Comparison of ENCODE assay signal across 16 cellular contexts in the genomic region with DNA sequence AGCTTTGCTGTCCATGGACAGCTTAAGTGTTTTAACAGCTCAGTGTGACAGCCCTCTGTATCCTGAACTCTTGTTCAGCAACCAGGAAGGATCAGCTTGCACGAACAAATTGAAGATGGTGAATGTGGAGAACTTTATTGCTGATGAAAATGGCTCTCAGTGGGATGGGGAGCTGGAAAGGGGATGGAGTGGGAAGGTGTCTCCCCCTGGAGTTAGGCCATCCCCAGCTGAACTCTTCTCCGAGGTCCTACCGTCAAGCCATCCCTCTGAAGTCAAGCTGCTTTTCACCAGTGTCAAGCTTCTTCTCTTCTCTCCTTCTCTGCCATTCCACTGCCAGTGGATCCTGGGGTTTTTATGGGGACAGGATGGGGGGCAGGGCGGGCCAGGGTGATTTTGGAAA. TPM values are rescaled to one million over a fixed set of nuclear protein-coding genes. Genes with fewer than 3 reads are reported as not detected.
A peak's percentile ranks its signal among the peaks of the same experiment; 100 is the strongest.
DNase-seq lines count a peak whose midpoint lies in the region; ATAC-seq and TF ChIP-seq lines count a peak whose summit lies in the region.
"Had no signal": no experiment of that assay in that cellular context is flagged by ENCODE, and none has a peak within 500 bp of the region (broad histone marks: within the 10 kb centered on the region; RNA-seq: fewer than 3 reads in every experiment).

No MANE protein-coding gene starts in this region.

- H2AK5ac ChIP-seq in mesenchymal stem cell (ENCODE audit: low read length, severe bottlenecking), result no peak overlapping the region

- H3K4me1 ChIP-seq in BE2C (no peaks in the 10 kb centered on the region; the same call in none of the 2 replicates), endodermal cell (ENCODE audit: control insufficient read depth, insufficient read depth, low read length) (no peaks in the 10 kb centered on the region), mesenchymal stem cell (ENCODE audit: control insufficient read depth, insufficient read depth, low read depth, low read length) (peaks cover 5% of the 10 kb centered on the region)

- no TSS peak for BruUV-seq in Calu3 (replicated peaks; lab: Mats Ljungman, UMichigan)

- CTCF ChIA-PET in Calu3 (lab: Charles Lee), result interaction anchor here (1.2 kb wide), 1 partner anchor 115 kb away, joined by 3 read pairs; no protein-coding TSS in a partner anchor

- ATAC-seq in activated T-helper 17 cell treated with anti-CD3 and anti-CD28 coated beads, Interleukin-2, amount 50 U/mL, for 72 hours (replicated peaks), result no peak

- H4K91ac ChIP-seq in mesenchymal stem cell (ENCODE audit: low read length), result no peak overlapping the region

- no peak overlapping the region for H3K18ac ChIP-seq in mesenchymal stem cell (ENCODE audit: low read depth in 1 of 2, low read length in 2 of 2)

- H3K4me3 ChIP-seq in BE2C (ENCODE audit: low read depth, low read length) (no peak overlapping the region), HFF-Myc (replicated peaks; ENCODE audit: low read depth, low read length) (no peak overlapping the region), endodermal cell (ENCODE audit: low read length) (no peak overlapping the region), mesenchymal stem cell (ENCODE audit: insufficient read depth in 1 of 2, low read depth in 1 of 2, low read length in 2 of 2) (no peak overlapping the region)

- no peaks in the 10 kb centered on the region; the same call in 1 of the 2 replicates for H3K9me3 ChIP-seq in BE2C
- peaks cover 13% of the 10 kb centered on the region for H3K9me3 ChIP-seq in endodermal cell (ENCODE audit: control insufficient read depth, low read length)
- no peaks in the 10 kb centered on the region for H3K9me3 ChIP-seq in mesenchymal stem cell (ENCODE audit: control insufficient read depth, low read length)

- H3K36me3 ChIP-seq in BE2C (no peaks in the 10 kb centered on the region; the same call in 1 of the 2 replicates), endodermal cell (ENCODE audit: control insufficient read depth, insufficient read depth, low read length) (no peaks in the 10 kb centered on the region), mesenchymal stem cell (ENCODE audit: control insufficient read depth in 1 of 2, insufficient read depth in 2 of 2, low read depth in 1 of 2, low read length in 2 of 2) (peaks cover 36 to 99% of the 10 kb centered on the region in 2 experiments)

- H3K27ac ChIP-seq in endodermal cell (ENCODE audit: low read depth, low read length) (no peak overlapping the region), mesenchymal stem cell (ENCODE audit: low read length, poor library complexity, severe bottlenecking) (no peak overlapping the region)
- H3K27ac ChIP-seq: C4-2B had no signal

- peaks cover 9% of the 10 kb centered on the region for H3K27me3 Mint-ChIP-seq in activated T-helper 17 cell treated with anti-CD3 and anti-CD28 coated beads, Interleukin-2, amount 50 U/mL, for 72 hours
- no peaks in the 10 kb centered on the region for H3K27me3 Mint-ChIP-seq in endodermal cell (ENCODE audit: insufficient read depth)
- no peaks in the 10 kb centered on the region for H3K27me3 Mint-ChIP-seq in Calu3 (ENCODE audit: unreplicated experiment)
- H3K27me3 Mint-ChIP-seq: CD4-positive, alpha-beta T cell had no signal

- no peak overlapping the region for H4K8ac ChIP-seq in mesenchymal stem cell (ENCODE audit: low read length)

- no peak overlapping the region for H2AFZ ChIP-seq in mesenchymal stem cell (ENCODE audit: low read depth, low read length)

- intact Hi-C loops in Calu3 (cut with micrococcal nuclease; ENCODE audit: unreplicated experiment), result no loop called here

- H3K4me1 Mint-ChIP-seq in activated T-helper 17 cell treated with anti-CD3 and anti-CD28 coated beads, Interleukin-2, amount 50 U/mL, for 72 hours, result no peaks in the 10 kb centered on the region
- H3K4me1 Mint-ChIP-seq in endodermal cell (no peaks in the 10 kb centered on the region), Calu3 (ENCODE audit: low read depth, unreplicated experiment) (peaks cover 21% of the 10 kb centered on the region)

- no peak overlapping the region for H2BK120ac ChIP-seq in mesenchymal stem cell (ENCODE audit: low read depth, low read length)

- no peak overlapping the region for H2BK12ac ChIP-seq in mesenchymal stem cell (ENCODE audit: low read length in 2 of 2)

- no peaks in the 10 kb centered on the region for H3K9me3 Mint-ChIP-seq in activated T-helper 17 cell treated with anti-CD3 and anti-CD28 coated beads, Interleukin-2, amount 50 U/mL, for 72 hours
- H3K9me3 Mint-ChIP-seq in endodermal cell (peaks cover 13% of the 10 kb centered on the region), Calu3 (ENCODE audit: low read depth, unreplicated experiment) (no peaks in the 10 kb centered on the region)
- H3K9me3 Mint-ChIP-seq: CD4-positive, alpha-beta T cell had no signal

- no peak overlapping the region for H3K4me3 Mint-ChIP-seq in activated T-helper 17 cell treated with anti-CD3 and anti-CD28 coated beads, Interleukin-2, amount 50 U/mL, for 72 hours
- no peak overlapping the region for H3K4me3 Mint-ChIP-seq in endodermal cell
- H3K4me3 Mint-ChIP-seq in Calu3 (ENCODE audit: low read depth, unreplicated experiment), result no peak overlapping the region
- H3K4me3 Mint-ChIP-seq: CD4-positive, alpha-beta T cell; H9 had no signal

- peaks cover 26% of the 10 kb centered on the region for H3K79me1 ChIP-seq in mesenchymal stem cell (replicated peaks; ENCODE audit: low read length, poor library complexity, severe bottlenecking)

- H3K36me3 Mint-ChIP-seq in activated T-helper 17 cell treated with anti-CD3 and anti-CD28 coated beads, Interleukin-2, amount 50 U/mL, for 72 hours (ENCODE audit: low read depth), result no peaks in the 10 kb centered on the region
- no peaks in the 10 kb centered on the region for H3K36me3 Mint-ChIP-seq in endodermal cell (ENCODE audit: low read depth)
- H3K36me3 Mint-ChIP-seq in Calu3 (ENCODE audit: insufficient read depth, unreplicated experiment), result peaks cover 11% of the 10 kb centered on the region

- H3K27ac Mint-ChIP-seq in activated T-helper 17 cell treated with anti-CD3 and anti-CD28 coated beads, Interleukin-2, amount 50 U/mL, for 72 hours, result peak overlapping the region; percentile 26
- H3K27ac Mint-ChIP-seq in endodermal cell, result no peak overlapping the region
- H3K27ac Mint-ChIP-seq in Calu3 (ENCODE audit: unreplicated experiment), result no peak overlapping the region
- H3K27ac Mint-ChIP-seq: CD4-positive, alpha-beta T cell; H9 had no signal

- H2BK5ac ChIP-seq in mesenchymal stem cell (ENCODE audit: low read depth, low read length, poor library complexity, severe bottlenecking), result no peak overlapping the region

- H3K23ac ChIP-seq in mesenchymal stem cell (ENCODE audit: low read length in 2 of 2), result no peak overlapping the region

- H3K4me2 ChIP-seq in mesenchymal stem cell (ENCODE audit: low read length, poor library complexity, severe bottlenecking), result no peak overlapping the region

- WGBS in endodermal cell (ENCODE audit: insufficient coverage in 1 of 2, insufficient read length in 1 of 2), 2 experiments, result 90% methylated on average over 4 of the region's 4 CpGs; no CpG with 5 or more reads in 1 of the 2 experiments
- WGBS in mesenchymal stem cell, result 94% methylated on average over 2 of the region's 4 CpGs

- no peak overlapping the region for H2BK15ac ChIP-seq in mesenchymal stem cell (ENCODE audit: low read depth, poor library complexity, severe bottlenecking)

- H3K4ac ChIP-seq in mesenchymal stem cell (ENCODE audit: low read depth in 1 of 2, low read length in 2 of 2), result no peak overlapping the region

- H3K27me3 ChIP-seq in BE2C, result no peaks in the 10 kb centered on the region
- no peaks in the 10 kb centered on the region for H3K27me3 ChIP-seq in endodermal cell (ENCODE audit: control insufficient read depth, insufficient read depth, low read length, poor library complexity, severe bottlenecking)
- H3K27me3 ChIP-seq in mesenchymal stem cell (ENCODE audit: control insufficient read depth in 1 of 2, insufficient read depth in 1 of 2, low read length in 2 of 2), result no peaks in the 10 kb centered on the region

- DNase-seq in BE2C (no peak), HFF-Myc (ENCODE audit: extremely low read depth, low read depth) (no peak), endodermal cell (peak; percentile 40), Calu3 (no peak), HuH-7.5 (ENCODE audit: low spot score) (no peak), mesenchymal stem cell (no peak)
- DNase-seq: CD4-positive, alpha-beta T cell; DMS79 treated with DMSO at 0.1 percent for 48 hours; GF-D8; GOT3; H9; IMR-90; Karpas-422; KBM-7 had no signal

- H3K14ac ChIP-seq in mesenchymal stem cell (ENCODE audit: low read length in 2 of 2), result no peak overlapping the region

- H3K9ac ChIP-seq in endodermal cell (ENCODE audit: extremely low read depth, low read length, poor library complexity, severe bottlenecking) (no peak overlapping the region), mesenchymal stem cell (ENCODE audit: low read length) (no peak overlapping the region)

- TF ChIP-seq CTCF in BE2C (IDR thresholded peaks at IDR 0.05; ENCODE audit: low read depth, low read length), result peak; percentile 31
- peak; percentile 22 for TF ChIP-seq CTCF in HFF-Myc (IDR thresholded peaks at IDR 0.05; ENCODE audit: low read depth, low read length, missing control alignments)
- TF ChIP-seq CTCF in endodermal cell (conservative IDR thresholded peaks at IDR 0.05), result no peak
- no peak for TF ChIP-seq CTCF in Calu3 (IDR thresholded peaks at IDR 0.05; ENCODE audit: unreplicated experiment)

RNA-seq across cellular contexts. Expression of gene NT5E, which starts 26.6 kb away (rescaled TPM):
- polyA plus RNA-seq in BE2C (2012; ENCODE audit: insufficient read depth, insufficient read length, low read depth), result 6.8 TPM
- 10 to 100 TPM in 1 of 2 donors, 1 to 10 TPM in 1; 1.2 to 10.5 TPM for total RNA-seq in activated T-helper 17 cell treated with anti-CD3 and anti-CD28 coated beads, Interleukin-2, amount 50 U/mL, for 72 hours
- under 1 TPM; 0.33 to 0.75 TPM for total RNA-seq in endodermal cell
- 0.71 TPM for polyA plus RNA-seq in endodermal cell (2013, experiment 1 of 2)
- 1.6 TPM for polyA plus RNA-seq in endodermal cell (2013, experiment 2 of 2)
- total RNA-seq in Calu3 (2022), result 52.8 and 76.5 TPM in 2 replicates
- 234 TPM for polyA plus RNA-seq in mesenchymal stem cell (2013, experiment 1 of 2)
- polyA plus RNA-seq in mesenchymal stem cell (2013, experiment 2 of 2), result 238 TPM

Comparison
In these comparisons a context has a peak if more than half of its experiments do, and no peak if none do; other contexts are left out.
1. CTCF ChIP-seq: peak in BE2C (single experiment) and HFF-Myc (single experiment); none in endodermal cell (single experiment) and Calu3 (single experiment).